8 cellular contexts compared by ENCODE assay signal in genomic region chr12:98516184-98516873, GRCh38. TPM values are rescaled to one million over a fixed set of nuclear protein-coding genes. Genes with fewer than 3 reads are reported as not detected.
DNase-seq lines count a peak whose midpoint lies in the region; ATAC-seq and TF ChIP-seq lines count a peak whose summit lies in the region.

No MANE protein-coding gene starts in this region.

- H3K4me1 ChIP-seq in parathyroid adenoma (no peaks in the 10 kb centered on the region), transverse colon (peaks cover 9 to 53% (median 24%) of the 10 kb centered on the region in 4 donors)

- H3K27me3 ChIP-seq in parathyroid adenoma (ENCODE audit: control insufficient read depth, insufficient read depth, low read length) (no peaks in the 10 kb centered on the region), transverse colon (no peaks in the 10 kb centered on the region)

- 0 to 1% methylated on average over 7 to 39 of the region's 52 CpGs for WGBS in transverse colon (ENCODE audit: low coverage in 1 of 2), 2 donors

- peaks cover 29% of the 10 kb centered on the region for H3K36me3 ChIP-seq in SK-N-MC (ENCODE audit: insufficient read depth, low read length)
- no peaks in the 10 kb centered on the region for H3K36me3 ChIP-seq in parathyroid adenoma (ENCODE audit: control insufficient read depth, insufficient read depth, low read length)
- H3K36me3 ChIP-seq in transverse colon = no peaks in the 10 kb centered on the region

- H3K4me2 ChIP-seq in parathyroid adenoma (ENCODE audit: low read length) = peak overlapping the region; percentile 83

- peak; percentile 86 for DNase-seq in GM10248 (ENCODE audit: extremely low spot score)
- peak; percentile 82 for DNase-seq in NCI-H1048 (lab: John Stamatoyannopoulos, UW)
- DNase-seq in SK-N-MC (ENCODE audit: low read depth, low spot score) = peak; percentile 94
- DNase-seq in activated naive CD4-positive, alpha-beta T cell treated with anti-CD3 and anti-CD28 coated beads, Interleukin-2, amount 50 U/mL, for 72 hours (ENCODE audit: low spot score in 2 of 2) = peak; percentile 81 to 92
- DNase-seq in Right ventricle myocardium inferior (ENCODE audit: missing footprints) = peak; percentile 78
- DNase-seq in transverse colon = peak; percentile 82

- peaks cover 37 to 43% of the 10 kb centered on the region in 2 donors for H3K36me3 Mint-ChIP-seq in activated naive CD4-positive, alpha-beta T cell treated with anti-CD3 and anti-CD28 coated beads, Interleukin-2, amount 50 U/mL, for 72 hours

- H3K27ac ChIP-seq in SK-N-MC (peak overlapping the region; percentile 99), parathyroid adenoma (peak overlapping the region; percentile 91), transverse colon (peak overlapping the region; percentile 94 to 98 (median 96))

- no peaks in the 10 kb centered on the region for H3K9me3 ChIP-seq in SK-N-MC (ENCODE audit: low read depth, low read length)
- H3K9me3 ChIP-seq in parathyroid adenoma (ENCODE audit: control insufficient read depth, low read length) = no peaks in the 10 kb centered on the region
- no peaks in the 10 kb centered on the region for H3K9me3 ChIP-seq in transverse colon

- CTCF ChIA-PET in GM10248 (lab: Yijun Ruan, JAX) = interaction anchor here (1.0 to 6.3 kb wide), 11 partner anchors 10 to 133 kb away, joined by 3 to 55 read pairs (median 5); no protein-coding TSS in a partner anchor

- POLR2A ChIA-PET in GM10248 (lab: Yijun Ruan, JAX) = interaction anchor here (0.6 to 1.3 kb wide), 3 partner anchors 13 to 1980 kb away, joined by 3 read pairs; partner anchors contain the start of genes APAF1 and IKBIP

- intact Hi-C loops in Right ventricle myocardium inferior (cut with DNase I) (no loop called here), transverse colon (cut with DNase I; ENCODE audit: low total_unique reads) (loop anchor here (5.0 kb wide), 1 partner anchor 89 kb away; no protein-coding TSS in a partner anchor)

- no peaks in the 10 kb centered on the region for H3K9me3 Mint-ChIP-seq in activated naive CD4-positive, alpha-beta T cell treated with anti-CD3 and anti-CD28 coated beads, Interleukin-2, amount 50 U/mL, for 72 hours

- H3K27ac Mint-ChIP-seq in activated naive CD4-positive, alpha-beta T cell treated with anti-CD3 and anti-CD28 coated beads, Interleukin-2, amount 50 U/mL, for 72 hours = peak overlapping the region; percentile 95 to 99

- peaks cover 8% of the 10 kb centered on the region for H3K79me2 ChIP-seq in parathyroid adenoma

- ATAC-seq in HG02588 (IDR thresholded peaks at IDR 0.05; ENCODE audit: unreplicated experiment) (peak; percentile 51), Right ventricle myocardium inferior (peak; percentile 40)
- ATAC-seq in activated naive CD4-positive, alpha-beta T cell treated with anti-CD3 and anti-CD28 coated beads, Interleukin-2, amount 50 U/mL, for 72 hours = peak; percentile 78 to 79

- peak; percentile 63 for TF ChIP-seq CTCF in GM10248 (IDR thresholded peaks at IDR 0.05; ENCODE audit: control extremely low read depth, extremely low read depth, low read depth, missing control alignments)
- peak; percentile 80 for TF ChIP-seq CTCF in parathyroid adenoma (IDR thresholded peaks at IDR 0.05)
- TF ChIP-seq CTCF in transverse colon (IDR thresholded peaks at IDR 0.05) = peak; percentile 67 to 77 (median 74)

- H3K9ac ChIP-seq in SK-N-MC (ENCODE audit: insufficient read length) = peak overlapping the region; percentile 99
- H3K9ac ChIP-seq in parathyroid adenoma = no peak overlapping the region

- TF ChIP-seq EP300 in transverse colon (IDR thresholded peaks at IDR 0.05; ENCODE audit: low read depth) = no peak

- no peak for TF ChIP-seq POLR2A in transverse colon (IDR thresholded peaks at IDR 0.05)

- in situ Hi-C loops in transverse colon (cut with MboI; ENCODE audit: low pct_ligation_motif_present in 1 of 4, low pct_unique_long_range_greater_than_20kb in 1 of 4, low sequenced_read_pairs in 3 of 4) = loop anchor here in 1 of 4 donors (10.0 kb wide), 1 partner anchor 92 kb away; no protein-coding TSS in a partner anchor

- H2AFZ ChIP-seq in parathyroid adenoma = peak overlapping the region; percentile 94

- H3K4me3 ChIP-seq in SK-N-MC (peak overlapping the region; percentile 93), parathyroid adenoma (ENCODE audit: low read depth, low read length) (peak overlapping the region; percentile 87), transverse colon (peak overlapping the region; percentile 82 to 98 (median 94))

RNA-seq across cellular contexts. Expression of gene TMPO, which starts 0.9 kb away (rescaled TPM):
- 100 to 1,000 TPM; 294 to 438 TPM for total RNA-seq in activated naive CD4-positive, alpha-beta T cell treated with anti-CD3 and anti-CD28 coated beads, Interleukin-2, amount 50 U/mL, for 72 hours
- total RNA-seq in Right ventricle myocardium inferior (15.6 TPM), transverse colon (100 to 1,000 TPM in 1 of 4 donors, 10 to 100 TPM in 3; 57.8 to 164 (median 89.0) TPM)

Comparison
In these comparisons a context has a peak if more than half of its experiments do, and no peak if none do; other contexts are left out.
1. Peak in every context shown above with its lines: DNase-seq, ATAC-seq, H3K4me3 ChIP-seq and H3K27ac ChIP-seq.